Comparison of ENCODE assay signal across 8 cellular contexts in the genomic region with DNA sequence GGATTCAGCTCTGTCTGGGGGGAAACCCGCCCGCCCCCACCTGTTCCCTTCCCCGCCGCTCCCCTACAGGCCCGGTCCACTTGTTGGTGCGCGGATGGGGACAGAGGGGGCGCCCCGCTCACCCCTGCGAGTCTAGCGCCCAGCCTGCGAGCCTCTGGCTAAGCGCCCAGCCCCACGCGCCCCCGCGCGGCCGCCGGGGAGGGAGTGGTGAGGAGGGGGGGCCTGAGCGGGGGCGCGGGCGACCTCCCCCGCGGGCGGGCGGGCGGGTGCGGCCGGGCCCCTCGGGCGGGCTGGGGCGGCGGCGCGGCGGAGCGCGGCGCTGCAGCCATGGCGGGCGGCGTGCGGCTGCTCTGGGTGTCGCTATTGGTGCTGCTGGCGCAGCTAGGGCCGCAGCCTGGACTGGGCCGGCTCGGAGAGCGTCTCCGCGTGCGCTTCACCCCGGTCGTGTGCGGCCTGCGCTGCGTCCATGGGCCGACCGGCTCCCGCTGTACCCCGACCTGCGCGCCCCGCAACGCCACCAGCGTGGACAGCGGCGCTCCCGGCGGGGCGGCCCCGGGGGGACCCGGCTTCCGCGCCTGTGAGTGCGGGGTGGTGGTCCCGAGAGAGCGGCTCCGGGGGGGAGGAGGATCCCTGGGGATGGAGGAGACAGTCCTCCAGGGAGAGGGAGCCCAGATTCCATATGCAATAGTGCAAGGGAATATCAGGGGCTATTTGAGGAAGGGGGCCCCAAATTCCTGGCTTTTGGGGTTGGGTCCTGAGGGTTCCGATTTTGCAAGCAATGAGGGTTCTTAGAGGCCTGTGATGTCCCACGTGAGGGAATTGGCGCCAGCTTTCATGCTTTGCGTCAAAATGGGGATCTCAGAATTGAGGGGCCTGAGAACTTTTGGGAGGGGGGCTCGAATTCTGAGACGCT. TPM values are rescaled to one million over a fixed set of nuclear protein-coding genes. Genes with fewer than 3 reads are reported as not detected.
DNase-seq lines count a peak whose midpoint lies in the region; ATAC-seq and TF ChIP-seq lines count a peak whose summit lies in the region.

A gene with protein sequence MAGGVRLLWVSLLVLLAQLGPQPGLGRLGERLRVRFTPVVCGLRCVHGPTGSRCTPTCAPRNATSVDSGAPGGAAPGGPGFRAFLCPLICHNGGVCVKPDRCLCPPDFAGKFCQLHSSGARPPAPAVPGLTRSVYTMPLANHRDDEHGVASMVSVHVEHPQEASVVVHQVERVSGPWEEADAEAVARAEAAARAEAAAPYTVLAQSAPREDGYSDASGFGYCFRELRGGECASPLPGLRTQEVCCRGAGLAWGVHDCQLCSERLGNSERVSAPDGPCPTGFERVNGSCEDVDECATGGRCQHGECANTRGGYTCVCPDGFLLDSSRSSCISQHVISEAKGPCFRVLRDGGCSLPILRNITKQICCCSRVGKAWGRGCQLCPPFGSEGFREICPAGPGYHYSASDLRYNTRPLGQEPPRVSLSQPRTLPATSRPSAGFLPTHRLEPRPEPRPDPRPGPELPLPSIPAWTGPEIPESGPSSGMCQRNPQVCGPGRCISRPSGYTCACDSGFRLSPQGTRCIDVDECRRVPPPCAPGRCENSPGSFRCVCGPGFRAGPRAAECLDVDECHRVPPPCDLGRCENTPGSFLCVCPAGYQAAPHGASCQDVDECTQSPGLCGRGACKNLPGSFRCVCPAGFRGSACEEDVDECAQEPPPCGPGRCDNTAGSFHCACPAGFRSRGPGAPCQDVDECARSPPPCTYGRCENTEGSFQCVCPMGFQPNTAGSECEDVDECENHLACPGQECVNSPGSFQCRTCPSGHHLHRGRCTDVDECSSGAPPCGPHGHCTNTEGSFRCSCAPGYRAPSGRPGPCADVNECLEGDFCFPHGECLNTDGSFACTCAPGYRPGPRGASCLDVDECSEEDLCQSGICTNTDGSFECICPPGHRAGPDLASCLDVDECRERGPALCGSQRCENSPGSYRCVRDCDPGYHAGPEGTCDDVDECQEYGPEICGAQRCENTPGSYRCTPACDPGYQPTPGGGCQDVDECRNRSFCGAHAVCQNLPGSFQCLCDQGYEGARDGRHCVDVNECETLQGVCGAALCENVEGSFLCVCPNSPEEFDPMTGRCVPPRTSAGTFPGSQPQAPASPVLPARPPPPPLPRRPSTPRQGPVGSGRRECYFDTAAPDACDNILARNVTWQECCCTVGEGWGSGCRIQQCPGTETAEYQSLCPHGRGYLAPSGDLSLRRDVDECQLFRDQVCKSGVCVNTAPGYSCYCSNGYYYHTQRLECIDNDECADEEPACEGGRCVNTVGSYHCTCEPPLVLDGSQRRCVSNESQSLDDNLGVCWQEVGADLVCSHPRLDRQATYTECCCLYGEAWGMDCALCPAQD (N-terminal part only) (plus strand): TSS at position 309 of the 913 bp plus-strand sequence. CDS start 19 bp downstream, at position 328.

- H3K4me3 Mint-ChIP-seq in activated T-cell treated with anti-CD3 and anti-CD28 coated beads, Interleukin-2, amount 50 U/mL, for 24 hours, result peak within 1 kb of the TSS; percentile 58
- H3K4me3 Mint-ChIP-seq in osteocyte (ENCODE audit: unreplicated experiment), result peak within 1 kb of the TSS; percentile 60

- no peaks in the 10 kb centered on the region for H3K9me3 ChIP-seq in BLaER1

- peak within 1 kb of the TSS; percentile 91 for H3K9ac ChIP-seq in BLaER1

- no peak for DNase-seq in HL-60 (ENCODE audit: low read depth in 1 of 2, low spot score in 1 of 2)
- DNase-seq in activated T-cell treated with anti-CD3 and anti-CD28 coated beads, Interleukin-2, amount 50 U/mL, for 24 hours, result peak; percentile 62
- no peak for DNase-seq in glomerular endothelial cell (ENCODE audit: extremely low read depth, low read depth, low spot score)
- no peak for DNase-seq in osteocyte (ENCODE audit: extremely low spot score, unreplicated experiment)
- DNase-seq in hippocampal formation (lab: John Stamatoyannopoulos, UW), result no peak
- DNase-seq in GOT3 (lab: John Stamatoyannopoulos, UW), result no peak

- peaks cover 16% of the 10 kb centered on the region for H4K20me1 ChIP-seq in BLaER1

- H3K27me3 Mint-ChIP-seq in activated T-cell treated with anti-CD3 and anti-CD28 coated beads, Interleukin-2, amount 50 U/mL, for 24 hours, result peaks cover 45% of the 10 kb centered on the region
- peaks cover 13% of the 10 kb centered on the region for H3K27me3 Mint-ChIP-seq in osteocyte (ENCODE audit: unreplicated experiment)

- H3K4me3 ChIP-seq in BLaER1, result peak within 1 kb of the TSS; percentile 90
- H3K4me3 ChIP-seq in HL-60 (replicated peaks; ENCODE audit: insufficient read depth, low read length), result 0 out of 2 replicates have a peak within 1 kb of the TSS, but pooled peaks have one; percentile 3

- H3K4me1 Mint-ChIP-seq in activated T-cell treated with anti-CD3 and anti-CD28 coated beads, Interleukin-2, amount 50 U/mL, for 24 hours (ENCODE audit: low read depth), result peaks cover 70% of the 10 kb centered on the region
- H3K4me1 Mint-ChIP-seq in osteocyte (ENCODE audit: unreplicated experiment), result peaks cover 58% of the 10 kb centered on the region

- no peak for TF ChIP-seq CTCF in HL-60 (IDR thresholded peaks at IDR 0.05; ENCODE audit: insufficient read depth, low read length)
- no peak for TF ChIP-seq CTCF in osteocyte (IDR thresholded peaks at IDR 0.05)

- no peaks in the 10 kb centered on the region for H3K36me3 ChIP-seq in BLaER1

- no peaks in the 10 kb centered on the region for H3K36me3 Mint-ChIP-seq in activated T-cell treated with anti-CD3 and anti-CD28 coated beads, Interleukin-2, amount 50 U/mL, for 24 hours (ENCODE audit: low read depth)
- H3K36me3 Mint-ChIP-seq in osteocyte (ENCODE audit: unreplicated experiment), result no peaks in the 10 kb centered on the region

- H3K27ac ChIP-seq in BLaER1 (peak within 1 kb of the TSS; percentile 93), HL-60 (replicated peaks) (no peak within 1 kb of the TSS)

- H3K27ac Mint-ChIP-seq in activated T-cell treated with anti-CD3 and anti-CD28 coated beads, Interleukin-2, amount 50 U/mL, for 24 hours, result peak within 1 kb of the TSS; percentile 31
- no peak within 1 kb of the TSS for H3K27ac Mint-ChIP-seq in osteocyte (ENCODE audit: unreplicated experiment)

- H3K4me2 ChIP-seq in BLaER1, result peak within 1 kb of the TSS; percentile 100

- no peak for ATAC-seq in GM19035 (IDR thresholded peaks at IDR 0.05; ENCODE audit: unreplicated experiment)

- no peaks in the 10 kb centered on the region for H3K9me3 Mint-ChIP-seq in activated T-cell treated with anti-CD3 and anti-CD28 coated beads, Interleukin-2, amount 50 U/mL, for 24 hours
- no peaks in the 10 kb centered on the region for H3K9me3 Mint-ChIP-seq in osteocyte (ENCODE audit: unreplicated experiment)

- peaks cover 22% of the 10 kb centered on the region for H3K27me3 ChIP-seq in BLaER1
- peaks cover 55% of the 10 kb centered on the region for H3K27me3 ChIP-seq in HL-60 (ENCODE audit: insufficient read depth, poor library complexity, severe bottlenecking)

- H3K4me1 ChIP-seq in BLaER1, result peaks cover 76% of the 10 kb centered on the region

RNA-seq across cellular contexts. Expression of the gene that starts here (rescaled TPM):
- total RNA-seq in glomerular endothelial cell (29.2 and 35.0 TPM in 2 replicates), osteocyte (85.9 and 93.6 TPM in 2 replicates)
